In the genomic region with DNA sequence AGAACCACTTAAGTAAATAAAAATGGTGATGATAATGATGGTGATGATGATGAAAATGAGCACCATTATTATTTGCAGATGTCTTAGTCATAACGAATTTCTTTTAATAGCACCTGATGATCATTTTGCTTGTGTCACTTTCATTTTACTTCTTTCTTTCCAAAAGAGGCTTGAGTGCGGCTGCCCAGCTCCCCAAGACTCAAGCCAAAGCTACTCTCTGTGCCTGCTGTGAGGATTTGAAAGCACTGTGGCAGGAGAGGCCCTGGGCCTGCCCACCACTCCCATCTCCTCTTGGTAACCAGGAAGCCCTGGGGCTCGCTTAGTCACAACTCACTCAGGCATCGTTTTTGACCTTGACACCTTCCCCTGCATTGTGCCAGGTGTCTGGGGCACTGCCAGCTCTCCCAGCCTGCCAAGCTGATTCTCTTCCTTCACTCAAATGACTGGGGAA, we compare ENCODE assay signal across 9 cellular contexts. TPM values are rescaled to one million over a fixed set of nuclear protein-coding genes. Genes with fewer than 3 reads are reported as not detected.
A peak's percentile ranks its signal among the peaks of the same experiment; 100 is the strongest.
DNase-seq lines count a peak whose midpoint lies in the region; ATAC-seq and TF ChIP-seq lines count a peak whose summit lies in the region.
"Had no signal": no experiment of that assay in that cellular context is flagged by ENCODE, and none has a peak within 500 bp of the region (broad histone marks: within the 10 kb centered on the region; RNA-seq: fewer than 3 reads in every experiment).

No MANE protein-coding gene starts in this region.

- CTCF ChIA-PET in CD4-positive, alpha-beta T cell (lab: Charles Lee): no interaction called here

- intact Hi-C loops in CD4-positive, alpha-beta T cell (cut with DNase I, micrococcal nuclease): no loop called here

- no peak overlapping the region for H3K27ac ChIP-seq in foreskin keratinocyte
- H3K27ac ChIP-seq in CD4-positive, alpha-beta T cell (ENCODE audit: low read depth, low read length): no peak overlapping the region
- H3K27ac ChIP-seq: KMS-11 had no signal

- ATAC-seq in foreskin keratinocyte: peak; percentile 87
- ATAC-seq in CD4-positive, alpha-beta T cell (ENCODE audit: poor library complexity): no peak
- no peak for ATAC-seq in GM18861 (IDR thresholded peaks at IDR 0.05; ENCODE audit: unreplicated experiment)

- no peaks in the 10 kb centered on the region for H3K36me3 Mint-ChIP-seq in CD4-positive, alpha-beta T cell (ENCODE audit: low read depth)

- H3K9me3 ChIP-seq in CD4-positive, alpha-beta T cell (ENCODE audit: control insufficient read depth, low read length): no peaks in the 10 kb centered on the region

- H3K4me1 Mint-ChIP-seq in CD4-positive, alpha-beta T cell (ENCODE audit: low read depth): no peaks in the 10 kb centered on the region

- no peak overlapping the region for H3K4me3 Mint-ChIP-seq in CD4-positive, alpha-beta T cell

- DNase-seq in DMS 273 (lab: John Stamatoyannopoulos, UW; ENCODE audit: unreplicated experiment) (peak; percentile 57), DMS 273 treated with DMSO at 0.1 percent for 48 hours (lab: John Stamatoyannopoulos, UW) (no peak), NCI-H2196 treated with DMSO at 0.1 percent for 48 hours (lab: John Stamatoyannopoulos, UW; ENCODE audit: unreplicated experiment) (peak; percentile 71), foreskin keratinocyte (peak in 1 of 2 donors; percentile 84), SKM-1 (lab: John Stamatoyannopoulos, UW; ENCODE audit: unreplicated experiment) (no peak), GM19240 (ENCODE audit: insufficient read length, low spot score) (no peak)
- DNase-seq in CD4-positive, alpha-beta T cell: no peak

- POLR2A ChIA-PET in CD4-positive, alpha-beta T cell (lab: Charles Lee): no interaction called here

- no peaks in the 10 kb centered on the region for H3K27me3 Mint-ChIP-seq in CD4-positive, alpha-beta T cell

- no peaks in the 10 kb centered on the region for H3K27me3 ChIP-seq in foreskin keratinocyte
- no peaks in the 10 kb centered on the region for H3K27me3 ChIP-seq in CD4-positive, alpha-beta T cell (ENCODE audit: control insufficient read depth, insufficient read depth, low read length)

- no peaks in the 10 kb centered on the region for H3K9me3 Mint-ChIP-seq in CD4-positive, alpha-beta T cell

- peaks cover 28% of the 10 kb centered on the region for H3K4me1 ChIP-seq in foreskin keratinocyte

- H3K27ac Mint-ChIP-seq in CD4-positive, alpha-beta T cell: no peak overlapping the region

- TF ChIP-seq CTCF in foreskin keratinocyte (conservative IDR thresholded peaks at IDR 0.05): no peak
- no peak for TF ChIP-seq CTCF in CD4-positive, alpha-beta T cell (IDR thresholded peaks at IDR 0.05)

RNA-seq across cellular contexts. Expression of gene RPL37A, which starts 41.2 kb away (rescaled TPM):
- 3,814 and 4,088 TPM in 2 replicates for total RNA-seq in foreskin keratinocyte
- polyA plus RNA-seq in foreskin keratinocyte: 5,509 and 5,859 TPM in 2 replicates
- 1,000 to 10,000 TPM; 4,138 to 4,142 TPM for total RNA-seq in CD4-positive, alpha-beta T cell

Comparison
In these comparisons a context has a peak if more than half of its experiments do, and no peak if none do; other contexts are left out.
1. DNase-seq: peak in DMS 273 (single experiment) and NCI-H2196 treated with DMSO at 0.1 percent for 48 hours (single experiment); none in DMS 273 treated with DMSO at 0.1 percent for 48 hours (single experiment), CD4-positive, alpha-beta T cell (0 of 10), SKM-1 (single experiment) and GM19240 (single experiment).